ENCODE assay signal across 1 cellular context in the genomic region with DNA sequence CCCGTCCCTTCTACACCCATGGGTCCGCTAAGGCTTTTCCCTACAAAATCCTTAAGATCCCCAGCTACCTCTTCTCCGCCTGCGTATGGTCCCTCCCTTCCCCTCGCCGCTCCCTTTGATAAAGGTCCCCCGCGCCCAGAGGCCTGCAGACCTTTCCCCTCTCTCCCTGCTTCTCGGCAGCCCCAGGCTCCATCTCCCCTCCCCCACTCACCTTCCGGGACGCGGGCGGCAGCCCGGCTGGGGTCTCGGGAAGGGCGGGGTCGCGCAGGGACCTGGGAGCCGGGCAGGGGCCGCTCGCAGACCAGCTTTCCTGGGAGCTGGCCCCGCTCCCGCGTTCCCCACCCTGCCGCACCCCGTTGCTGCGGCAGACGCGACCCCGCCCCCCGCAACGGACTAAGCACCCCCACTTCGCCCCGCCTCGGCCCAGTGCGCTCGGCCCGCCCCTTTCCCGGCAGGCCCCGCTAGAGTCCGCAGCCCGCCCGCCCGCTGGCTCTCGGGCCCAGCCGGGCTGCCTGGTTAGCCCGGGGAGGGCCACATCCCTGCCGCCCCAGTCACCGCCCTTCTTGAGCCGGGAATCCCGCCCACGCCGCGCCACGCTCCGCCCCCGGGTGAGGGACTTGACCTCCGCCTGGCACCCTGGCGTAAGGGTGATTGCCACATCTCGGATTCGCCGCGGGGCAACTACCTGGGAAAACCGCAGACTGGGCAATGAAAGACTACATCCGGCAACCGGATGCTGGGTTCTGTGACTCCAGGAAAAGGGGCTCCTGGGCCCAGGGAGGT.
TF ChIP-seq lines count a peak whose summit lies in the region.

TSS of gene FLOT1 (minus strand) at position 372 of the 783 bp plus-strand sequence. CDS start 498 bp downstream, outside the sequence.

TF ChIP-seq in HepG2, 621 proteins besides CTCF, POLR2A, EP300 and RAD21 (continued from another document and continues in another):
- TF ChIP-seq, protein P1, sequence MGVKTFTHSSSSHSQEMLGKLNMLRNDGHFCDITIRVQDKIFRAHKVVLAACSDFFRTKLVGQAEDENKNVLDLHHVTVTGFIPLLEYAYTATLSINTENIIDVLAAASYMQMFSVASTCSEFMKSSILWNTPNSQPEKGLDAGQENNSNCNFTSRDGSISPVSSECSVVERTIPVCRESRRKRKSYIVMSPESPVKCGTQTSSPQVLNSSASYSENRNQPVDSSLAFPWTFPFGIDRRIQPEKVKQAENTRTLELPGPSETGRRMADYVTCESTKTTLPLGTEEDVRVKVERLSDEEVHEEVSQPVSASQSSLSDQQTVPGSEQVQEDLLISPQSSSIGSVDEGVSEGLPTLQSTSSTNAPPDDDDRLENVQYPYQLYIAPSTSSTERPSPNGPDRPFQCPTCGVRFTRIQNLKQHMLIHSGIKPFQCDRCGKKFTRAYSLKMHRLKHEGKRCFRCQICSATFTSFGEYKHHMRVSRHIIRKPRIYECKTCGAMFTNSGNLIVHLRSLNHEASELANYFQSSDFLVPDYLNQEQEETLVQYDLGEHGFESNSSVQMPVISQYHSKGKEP (CRISPR knock-in tag; IDR thresholded peaks at IDR 0.05) = no peak
- TF ChIP-seq ZZZ3 (CRISPR knock-in tag; IDR thresholded peaks at IDR 0.05; ENCODE audit: borderline replicate concordance) (peak; percentile 48; the same call in 1 of the 2 replicates), ZNF773 (CRISPR knock-in tag; IDR thresholded peaks at IDR 0.05; ENCODE audit: borderline replicate concordance) (no peak), KDM6A (CRISPR knock-in tag; IDR thresholded peaks at IDR 0.05; ENCODE audit: low read depth) (0 out of 2 replicates have a peak, but pooled peaks have one; percentile 59), ZFP1 (CRISPR knock-in tag; IDR thresholded peaks at IDR 0.05) (peak; percentile 75), KAT8 (CRISPR knock-in tag; IDR thresholded peaks at IDR 0.05) (peak; percentile 62; the same call in 1 of the 2 replicates), MXD4 (CRISPR knock-in tag; IDR thresholded peaks at IDR 0.05) (peak; percentile 85), MTA3 (CRISPR knock-in tag; IDR thresholded peaks at IDR 0.05) (no peak), DNMT3B (CRISPR knock-in tag; conservative IDR thresholded peaks at IDR 0.05) (no peak; the same call in 1 of the 2 replicates), MYC (CRISPR knock-in tag; IDR thresholded peaks at IDR 0.05; ENCODE audit: borderline replicate concordance) (peak; percentile 75), HBP1 (CRISPR knock-in tag; IDR thresholded peaks at IDR 0.05; ENCODE audit: low read depth) (no peak; the same call in 1 of the 2 replicates), ZNF709 (CRISPR knock-in tag; IDR thresholded peaks at IDR 0.05) (peak; percentile 68; the same call in 1 of the 2 replicates), ZNF580 (CRISPR knock-in tag; IDR thresholded peaks at IDR 0.05; ENCODE audit: borderline replicate concordance, low read depth) (peak; percentile 89; the same call in 1 of the 2 replicates), MTF2 (CRISPR knock-in tag; IDR thresholded peaks at IDR 0.05; ENCODE audit: borderline replicate concordance) (peak; percentile 95), ARHGAP35 (CRISPR knock-in tag; IDR thresholded peaks at IDR 0.05; ENCODE audit: borderline replicate concordance) (peak; percentile 98), ZFP36 (IDR thresholded peaks at IDR 0.05; ENCODE audit: borderline replicate concordance, low read depth, low read length, partially characterized antibody) (no peak), ZMYM4 (CRISPR knock-in tag; IDR thresholded peaks at IDR 0.05) (peak; percentile 52; the same call in 1 of the 2 replicates), ZNF75D (CRISPR knock-in tag; IDR thresholded peaks at IDR 0.05; ENCODE audit: borderline replicate concordance) (peak; percentile 75; the same call in 1 of the 2 replicates), CHD2 (IDR thresholded peaks at IDR 0.05; ENCODE audit: low read depth, low read length) (peak; percentile 62; the same call in 1 of the 2 replicates), ATM (IDR thresholded peaks at IDR 0.05; ENCODE audit: borderline replicate concordance) (no peak), NBN (conservative IDR thresholded peaks at IDR 0.05) (no peak), ATF2 (CRISPR knock-in tag; IDR thresholded peaks at IDR 0.05) (peak; percentile 36; the same call in 1 of the 2 replicates), ZNF672 (CRISPR knock-in tag; IDR thresholded peaks at IDR 0.05) (peak; percentile 97; the same call in 1 of the 2 replicates), CENPT (CRISPR knock-in tag; IDR thresholded peaks at IDR 0.05; ENCODE audit: low read depth) (0 out of 2 replicates have a peak, but pooled peaks have one; percentile 54), MAFF (IDR thresholded peaks at IDR 0.05; ENCODE audit: low read depth, low read length) (peak; percentile 37; the same call in 1 of the 2 replicates), XBP1 (CRISPR knock-in tag; IDR thresholded peaks at IDR 0.05) (no peak), ETV6 (CRISPR knock-in tag; conservative IDR thresholded peaks at IDR 0.05) (peak; percentile 77; the same call in 1 of the 2 replicates), ZXDC (CRISPR knock-in tag; IDR thresholded peaks at IDR 0.05) (peak; percentile 50; the same call in 1 of the 2 replicates), ZNF790 (CRISPR knock-in tag; IDR thresholded peaks at IDR 0.05; ENCODE audit: borderline replicate concordance) (peak; percentile 86; the same call in 1 of the 2 replicates), IRX3 (CRISPR knock-in tag; IDR thresholded peaks at IDR 0.05; ENCODE audit: borderline replicate concordance, low read depth) (0 out of 2 replicates have a peak, but pooled peaks have one; percentile 18), ZMAT3 (CRISPR knock-in tag; conservative IDR thresholded peaks at IDR 0.05) (peak; percentile 96), ZNF256 (CRISPR knock-in tag; conservative IDR thresholded peaks at IDR 0.05) (no peak), CBX1 (IDR thresholded peaks at IDR 0.05; ENCODE audit: low read depth) (peak; percentile 57), ZNF496 (CRISPR knock-in tag; IDR thresholded peaks at IDR 0.05; ENCODE audit: insufficient replicate concordance) (peak; percentile 57), LCORL (IDR thresholded peaks at IDR 0.05) (no peak), LCORL (CRISPR knock-in tag; IDR thresholded peaks at IDR 0.05) (peak; percentile 87), ZNF343 (CRISPR knock-in tag; IDR thresholded peaks at IDR 0.05) (peak; percentile 41; the same call in 1 of the 2 replicates), ZNF296 (CRISPR knock-in tag; conservative IDR thresholded peaks at IDR 0.05) (no peak), CENPX (CRISPR knock-in tag; IDR thresholded peaks at IDR 0.05) (no peak), FOXK2 (IDR thresholded peaks at IDR 0.05) (no peak), ZNF557 (CRISPR knock-in tag; IDR thresholded peaks at IDR 0.05) (peak; percentile 88; the same call in 1 of the 2 replicates)
- TF ChIP-seq, protein P2, sequence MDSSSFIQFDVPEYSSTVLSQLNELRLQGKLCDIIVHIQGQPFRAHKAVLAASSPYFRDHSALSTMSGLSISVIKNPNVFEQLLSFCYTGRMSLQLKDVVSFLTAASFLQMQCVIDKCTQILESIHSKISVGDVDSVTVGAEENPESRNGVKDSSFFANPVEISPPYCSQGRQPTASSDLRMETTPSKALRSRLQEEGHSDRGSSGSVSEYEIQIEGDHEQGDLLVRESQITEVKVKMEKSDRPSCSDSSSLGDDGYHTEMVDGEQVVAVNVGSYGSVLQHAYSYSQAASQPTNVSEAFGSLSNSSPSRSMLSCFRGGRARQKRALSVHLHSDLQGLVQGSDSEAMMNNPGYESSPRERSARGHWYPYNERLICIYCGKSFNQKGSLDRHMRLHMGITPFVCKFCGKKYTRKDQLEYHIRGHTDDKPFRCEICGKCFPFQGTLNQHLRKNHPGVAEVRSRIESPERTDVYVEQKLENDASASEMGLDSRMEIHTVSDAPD (CRISPR knock-in tag; IDR thresholded peaks at IDR 0.05) = peak; percentile 98
- TF ChIP-seq, protein P3, sequence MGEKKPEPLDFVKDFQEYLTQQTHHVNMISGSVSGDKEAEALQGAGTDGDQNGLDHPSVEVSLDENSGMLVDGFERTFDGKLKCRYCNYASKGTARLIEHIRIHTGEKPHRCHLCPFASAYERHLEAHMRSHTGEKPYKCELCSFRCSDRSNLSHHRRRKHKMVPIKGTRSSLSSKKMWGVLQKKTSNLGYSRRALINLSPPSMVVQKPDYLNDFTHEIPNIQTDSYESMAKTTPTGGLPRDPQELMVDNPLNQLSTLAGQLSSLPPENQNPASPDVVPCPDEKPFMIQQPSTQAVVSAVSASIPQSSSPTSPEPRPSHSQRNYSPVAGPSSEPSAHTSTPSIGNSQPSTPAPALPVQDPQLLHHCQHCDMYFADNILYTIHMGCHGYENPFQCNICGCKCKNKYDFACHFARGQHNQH (CRISPR knock-in tag; IDR thresholded peaks at IDR 0.05) = peak; percentile 80
- TF ChIP-seq, protein P4, sequence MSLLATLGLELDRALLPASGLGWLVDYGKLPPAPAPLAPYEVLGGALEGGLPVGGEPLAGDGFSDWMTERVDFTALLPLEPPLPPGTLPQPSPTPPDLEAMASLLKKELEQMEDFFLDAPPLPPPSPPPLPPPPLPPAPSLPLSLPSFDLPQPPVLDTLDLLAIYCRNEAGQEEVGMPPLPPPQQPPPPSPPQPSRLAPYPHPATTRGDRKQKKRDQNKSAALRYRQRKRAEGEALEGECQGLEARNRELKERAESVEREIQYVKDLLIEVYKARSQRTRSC (CRISPR knock-in tag; IDR thresholded peaks at IDR 0.05; ENCODE audit: low read depth) = peak; percentile 12; the same call in 1 of the 2 replicates
- TF ChIP-seq, protein P5, sequence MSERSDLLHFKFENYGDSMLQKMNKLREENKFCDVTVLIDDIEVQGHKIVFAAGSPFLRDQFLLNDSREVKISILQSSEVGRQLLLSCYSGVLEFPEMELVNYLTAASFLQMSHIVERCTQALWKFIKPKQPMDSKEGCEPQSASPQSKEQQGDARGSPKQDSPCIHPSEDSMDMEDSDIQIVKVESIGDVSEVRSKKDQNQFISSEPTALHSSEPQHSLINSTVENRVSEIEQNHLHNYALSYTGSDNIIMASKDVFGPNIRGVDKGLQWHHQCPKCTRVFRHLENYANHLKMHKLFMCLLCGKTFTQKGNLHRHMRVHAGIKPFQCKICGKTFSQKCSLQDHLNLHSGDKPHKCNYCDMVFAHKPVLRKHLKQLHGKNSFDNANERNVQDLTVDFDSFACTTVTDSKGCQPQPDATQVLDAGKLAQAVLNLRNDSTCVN (CRISPR knock-in tag; IDR thresholded peaks at IDR 0.05; ENCODE audit: borderline replicate concordance) = no peak; the same call in 1 of the 2 replicates
- TF ChIP-seq, protein P6, sequence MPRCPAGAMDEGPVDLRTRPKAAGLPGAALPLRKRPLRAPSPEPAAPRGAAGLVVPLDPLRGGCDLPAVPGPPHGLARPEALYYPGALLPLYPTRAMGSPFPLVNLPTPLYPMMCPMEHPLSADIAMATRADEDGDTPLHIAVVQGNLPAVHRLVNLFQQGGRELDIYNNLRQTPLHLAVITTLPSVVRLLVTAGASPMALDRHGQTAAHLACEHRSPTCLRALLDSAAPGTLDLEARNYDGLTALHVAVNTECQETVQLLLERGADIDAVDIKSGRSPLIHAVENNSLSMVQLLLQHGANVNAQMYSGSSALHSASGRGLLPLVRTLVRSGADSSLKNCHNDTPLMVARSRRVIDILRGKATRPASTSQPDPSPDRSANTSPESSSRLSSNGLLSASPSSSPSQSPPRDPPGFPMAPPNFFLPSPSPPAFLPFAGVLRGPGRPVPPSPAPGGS (CRISPR knock-in tag; IDR thresholded peaks at IDR 0.05) = peak; percentile 95; the same call in 1 of the 2 replicates
- TF ChIP-seq, protein P7, sequence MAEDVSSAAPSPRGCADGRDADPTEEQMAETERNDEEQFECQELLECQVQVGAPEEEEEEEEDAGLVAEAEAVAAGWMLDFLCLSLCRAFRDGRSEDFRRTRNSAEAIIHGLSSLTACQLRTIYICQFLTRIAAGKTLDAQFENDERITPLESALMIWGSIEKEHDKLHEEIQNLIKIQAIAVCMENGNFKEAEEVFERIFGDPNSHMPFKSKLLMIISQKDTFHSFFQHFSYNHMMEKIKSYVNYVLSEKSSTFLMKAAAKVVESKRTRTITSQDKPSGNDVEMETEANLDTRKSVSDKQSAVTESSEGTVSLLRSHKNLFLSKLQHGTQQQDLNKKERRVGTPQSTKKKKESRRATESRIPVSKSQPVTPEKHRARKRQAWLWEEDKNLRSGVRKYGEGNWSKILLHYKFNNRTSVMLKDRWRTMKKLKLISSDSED (CRISPR knock-in tag; IDR thresholded peaks at IDR 0.05) = 0 out of 2 replicates have a peak, but pooled peaks have one; percentile 92
